Comparison of ENCODE assay signal across 8 cellular contexts in genomic region chr15:75453703-75454470, GRCh38. TPM values are rescaled to one million over a fixed set of nuclear protein-coding genes. Genes with fewer than 3 reads are reported as not detected.
DNase-seq lines count a peak whose midpoint lies in the region; TF ChIP-seq lines count a peak whose summit lies in the region.

No MANE protein-coding gene starts in this region.

- H3K27ac Mint-ChIP-seq in activated naive CD4-positive, alpha-beta T cell treated with anti-CD3 and anti-CD28 coated beads for 36 hours: peak overlapping the region; percentile 98
- peak overlapping the region; percentile 90 for H3K27ac Mint-ChIP-seq in neural progenitor cell

- H3K79me2 ChIP-seq in neural progenitor cell (ENCODE audit: low read depth): peaks cover 37% of the 10 kb centered on the region

- peak; percentile 98 for DNase-seq in GM04503 (ENCODE audit: low read depth)
- peak; percentile 90 for DNase-seq in HEK293T (ENCODE audit: extremely low spot score)
- DNase-seq in MV-4-11 (lab: John Stamatoyannopoulos, UW): peak; percentile 100
- DNase-seq in SJSA1 (ENCODE audit: low read depth in 1 of 2, low spot score in 2 of 2): peak; percentile 99 to 100
- DNase-seq in activated naive CD4-positive, alpha-beta T cell treated with anti-CD3 and anti-CD28 coated beads for 36 hours: peak; percentile 98
- DNase-seq in foreskin melanocyte: peak; percentile 99
- DNase-seq in neural progenitor cell (ENCODE audit: low spot score): peak; percentile 100

- peaks cover 38% of the 10 kb centered on the region for H3K4me1 ChIP-seq in SJSA1 (replicated peaks)
- peaks cover 13% of the 10 kb centered on the region for H3K4me1 ChIP-seq in neural progenitor cell
- peaks cover 44% of the 10 kb centered on the region for H3K4me1 ChIP-seq in stomach smooth muscle (ENCODE audit: control insufficient read depth, insufficient read depth, low read length)

- peak overlapping the region; percentile 36 for H3K9ac ChIP-seq in neural progenitor cell
- peak overlapping the region; percentile 77 to 94 for H3K9ac ChIP-seq in stomach smooth muscle (ENCODE audit: low read length in 2 of 2)

- CTCF ChIA-PET in HEK293T (lab: Yijun Ruan, JAX): interaction anchor here (0.5 to 4.9 kb wide), 6 partner anchors 10 to 184 kb away, joined by 3 to 24 read pairs (median 4); partner anchors contain the start of gene MAN2C1
- CTCF ChIA-PET in activated naive CD4-positive, alpha-beta T cell treated with anti-CD3 and anti-CD28 coated beads for 36 hours (lab: Charles Lee): interaction anchor here (0.9 to 3.7 kb wide), 6 partner anchors 17 to 187 kb away, joined by 3 to 30 read pairs (median 6); partner anchors contain the start of genes IMP3, MAN2C1 and SNUPN

- H3K9me3 ChIP-seq in SJSA1 (replicated peaks): no peaks in the 10 kb centered on the region
- no peaks in the 10 kb centered on the region for H3K9me3 ChIP-seq in neural progenitor cell (ENCODE audit: low read depth)
- H3K9me3 ChIP-seq in stomach smooth muscle (ENCODE audit: control insufficient read depth in 2 of 2, low read length in 2 of 2): no peaks in the 10 kb centered on the region

- H3F3A ChIP-seq in neural progenitor cell (ENCODE audit: low read depth): peaks cover 45% of the 10 kb centered on the region

- H3K9me3 Mint-ChIP-seq in activated naive CD4-positive, alpha-beta T cell treated with anti-CD3 and anti-CD28 coated beads for 36 hours: no peaks in the 10 kb centered on the region
- no peaks in the 10 kb centered on the region for H3K9me3 Mint-ChIP-seq in neural progenitor cell

- H3K27me3 ChIP-seq in SJSA1 (replicated peaks) (no peaks in the 10 kb centered on the region), neural progenitor cell (no peaks in the 10 kb centered on the region), stomach smooth muscle (ENCODE audit: control insufficient read depth in 1 of 2, insufficient read depth in 2 of 2, low read length in 2 of 2) (no peaks in the 10 kb centered on the region)

- peak overlapping the region; percentile 98 for H3K4me3 Mint-ChIP-seq in activated naive CD4-positive, alpha-beta T cell treated with anti-CD3 and anti-CD28 coated beads for 36 hours
- H3K4me3 Mint-ChIP-seq in neural progenitor cell: peak overlapping the region; percentile 96

- H3K36me3 Mint-ChIP-seq in activated naive CD4-positive, alpha-beta T cell treated with anti-CD3 and anti-CD28 coated beads for 36 hours (ENCODE audit: low read depth): no peaks in the 10 kb centered on the region
- H3K36me3 Mint-ChIP-seq in neural progenitor cell: no peaks in the 10 kb centered on the region

- peak overlapping the region; percentile 89 for H3K4me2 ChIP-seq in neural progenitor cell

- peaks cover 9% of the 10 kb centered on the region for H3K36me3 ChIP-seq in SJSA1
- no peaks in the 10 kb centered on the region for H3K36me3 ChIP-seq in neural progenitor cell
- no peaks in the 10 kb centered on the region for H3K36me3 ChIP-seq in stomach smooth muscle (ENCODE audit: control insufficient read depth in 2 of 2, insufficient read depth in 2 of 2, low read length in 2 of 2)

- TF ChIP-seq CTCF in neural progenitor cell (IDR thresholded peaks at IDR 0.05): no peak

- H2AFZ ChIP-seq in neural progenitor cell (replicated peaks): no peak overlapping the region

- peaks cover 23% of the 10 kb centered on the region for H4K20me1 ChIP-seq in neural progenitor cell (ENCODE audit: low read depth)

- H3K4me1 Mint-ChIP-seq in activated naive CD4-positive, alpha-beta T cell treated with anti-CD3 and anti-CD28 coated beads for 36 hours (ENCODE audit: low read depth): peaks cover 24% of the 10 kb centered on the region
- peaks cover 24% of the 10 kb centered on the region for H3K4me1 Mint-ChIP-seq in neural progenitor cell

- no peaks in the 10 kb centered on the region for H3K27me3 Mint-ChIP-seq in activated naive CD4-positive, alpha-beta T cell treated with anti-CD3 and anti-CD28 coated beads for 36 hours (ENCODE audit: low read depth)
- H3K27me3 Mint-ChIP-seq in neural progenitor cell (ENCODE audit: insufficient read depth, low read depth): peaks cover 9% of the 10 kb centered on the region

- H3K4me3 ChIP-seq in SJSA1: peak overlapping the region; percentile 85
- peak overlapping the region; percentile 85 for H3K4me3 ChIP-seq in neural progenitor cell
- peak overlapping the region; percentile 75 to 90 for H3K4me3 ChIP-seq in stomach smooth muscle (ENCODE audit: low read length in 2 of 2)

- POLR2A ChIA-PET in HEK293T (lab: Yijun Ruan, JAX): interaction anchor here (0.6 to 7.7 kb wide), 53 partner anchors 8 to 856 kb away, joined by 3 to 139 read pairs (median 4); partner anchors contain the start of genes IMP3, MAN2C1, PTPN9 and SNUPN

- H3K27ac ChIP-seq in SJSA1 (peak overlapping the region; percentile 75), neural progenitor cell (peak overlapping the region; percentile 92), stomach smooth muscle (ENCODE audit: low read length) (peak overlapping the region; percentile 99)

- intact Hi-C loops in activated naive CD4-positive, alpha-beta T cell treated with anti-CD3 and anti-CD28 coated beads for 36 hours (cut with micrococcal nuclease): loop anchor here (1.0 to 10.0 kb wide), 11 partner anchors 86 to 1541 kb away; partner anchors contain the start of genes ARID3B, EDC3, FBXO22 and IMP3

TF ChIP-seq in HEK293T, 16 proteins besides CTCF, POLR2A, EP300 and RAD21:
- TF ChIP-seq BHLHE40 (IDR thresholded peaks at IDR 0.05; ENCODE audit: borderline replicate concordance) (no peak), ZNF384 (IDR thresholded peaks at IDR 0.05) (peak; percentile 100), L3MBTL2 (conservative IDR thresholded peaks at IDR 0.05) (peak; percentile 97), HDGF (IDR thresholded peaks at IDR 0.05; ENCODE audit: borderline replicate concordance) (peak; percentile 95)
TF ChIP-seq in HEK293T: peak in this region for 3.

RNA-seq across cellular contexts. Expression of gene SIN3A, which starts 2.4 kb away (rescaled TPM):
- total RNA-seq in SJSA1 (2014; rRNA removed; shearing (Covaris generic)): 11.7 and 29.4 TPM in 2 replicates
- total RNA-seq in activated naive CD4-positive, alpha-beta T cell treated with anti-CD3 and anti-CD28 coated beads for 36 hours: 10 to 100 TPM; 83.6 to 84.7 TPM
- 69.0 and 86.1 TPM in 2 replicates for total RNA-seq in neural progenitor cell (ENCODE audit: low replicate concordance)

Comparison
In these comparisons a context has a peak if more than half of its experiments do, and no peak if none do; other contexts are left out.
1. Peak in every context shown above with its lines: DNase-seq, H3K4me3 ChIP-seq and H3K27ac ChIP-seq.